8 cellular contexts compared by ENCODE assay signal in the genomic region with DNA sequence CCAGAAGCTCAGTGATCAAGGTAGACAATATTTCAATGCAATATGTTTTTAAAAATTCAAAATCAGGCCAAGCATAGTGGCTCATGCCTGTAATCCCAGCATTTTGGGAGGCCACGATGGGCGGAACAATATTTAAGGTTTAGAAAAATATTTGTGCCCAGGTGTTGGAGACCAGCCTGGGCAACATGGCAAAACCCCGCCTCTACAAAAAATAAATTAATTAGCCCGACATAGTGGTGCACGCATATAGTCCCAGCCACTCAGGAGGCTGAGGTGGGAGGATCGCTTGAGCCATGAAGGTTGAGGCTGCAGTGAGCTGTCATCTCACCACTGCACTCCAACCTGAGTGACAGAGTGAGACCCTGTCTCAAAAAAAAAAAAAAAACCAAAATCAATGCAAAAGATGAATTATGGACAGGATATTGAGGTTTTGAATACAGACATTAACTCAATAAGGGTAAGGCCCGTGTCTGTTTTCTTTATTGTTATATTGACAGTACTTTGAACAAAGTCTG. TPM values are rescaled to one million over a fixed set of nuclear protein-coding genes. Genes with fewer than 3 reads are reported as not detected.
DNase-seq lines count a peak whose midpoint lies in the region; ATAC-seq lines count a peak whose summit lies in the region.

No MANE protein-coding gene starts in this region.

- WGBS in HUES64: 93% methylated on average over 7 of the region's 7 CpGs

- peaks cover 11% of the 10 kb centered on the region for H3K9me3 Mint-ChIP-seq in activated T-helper 2 cell treated with anti-CD3 and anti-CD28 coated beads, Interferon-gamma antibody, Interleukin-2, Interleukin-4, amounts not matched to agents 10 μg/mL and 5 μg/mL and 100 μg/mL, durations not matched to agents 14 hours and 24 hours and 36 hours
- no peaks in the 10 kb centered on the region for H3K9me3 Mint-ChIP-seq in immature natural killer cell
- H3K9me3 Mint-ChIP-seq in stimulated activated naive CD8-positive, alpha-beta T cell treated with anti-CD3 and anti-CD28 coated beads, Interleukin-15, amount 100 ng/mL, for 72 hours: peaks cover 5 to 10% of the 10 kb centered on the region in 2 donors

- H3K9ac ChIP-seq in HUES64 (ENCODE audit: low read depth, low read length): no peak overlapping the region

- H3K27ac Mint-ChIP-seq in activated T-helper 2 cell treated with anti-CD3 and anti-CD28 coated beads, Interferon-gamma antibody, Interleukin-2, Interleukin-4, amounts not matched to agents 10 μg/mL and 5 μg/mL and 100 μg/mL, durations not matched to agents 14 hours and 24 hours and 36 hours: peak overlapping the region; percentile 86
- H3K27ac Mint-ChIP-seq in immature natural killer cell: peak overlapping the region; percentile 98 to 99 (median 99)
- peak overlapping the region; percentile 97 to 98 for H3K27ac Mint-ChIP-seq in stimulated activated naive CD8-positive, alpha-beta T cell treated with anti-CD3 and anti-CD28 coated beads, Interleukin-15, amount 100 ng/mL, for 72 hours

- H3K4me3 ChIP-seq in HUES64 (ENCODE audit: low read length): peak overlapping the region; percentile 97

- no peak for ATAC-seq in stimulated activated naive CD8-positive, alpha-beta T cell treated with anti-CD3 and anti-CD28 coated beads, Interleukin-15, amount 100 ng/mL, for 72 hours
- no peak for ATAC-seq in GM18867 (IDR thresholded peaks at IDR 0.05; ENCODE audit: unreplicated experiment)

- DNase-seq in activated T-helper 2 cell treated with anti-CD3 and anti-CD28 coated beads, Interferon-gamma antibody, Interleukin-2, Interleukin-4, amounts not matched to agents 10 μg/mL and 5 μg/mL and 100 μg/mL, durations not matched to agents 14 hours and 24 hours and 36 hours (ENCODE audit: low spot score): no peak
- no peak for DNase-seq in immature natural killer cell
- no peak for DNase-seq in stimulated activated naive CD8-positive, alpha-beta T cell treated with anti-CD3 and anti-CD28 coated beads, Interleukin-15, amount 100 ng/mL, for 72 hours
- no peak for DNase-seq in NCI-H774 (lab: John Stamatoyannopoulos, UW)
- no peak for DNase-seq in hippocampal formation (lab: John Stamatoyannopoulos, UW)
- no peak for DNase-seq in cerebellum (ENCODE audit: low spot score)

- H3K4me1 Mint-ChIP-seq in activated T-helper 2 cell treated with anti-CD3 and anti-CD28 coated beads, Interferon-gamma antibody, Interleukin-2, Interleukin-4, amounts not matched to agents 10 μg/mL and 5 μg/mL and 100 μg/mL, durations not matched to agents 14 hours and 24 hours and 36 hours (ENCODE audit: low read depth): peaks cover 39% of the 10 kb centered on the region
- H3K4me1 Mint-ChIP-seq in immature natural killer cell: peaks cover 48 to 60% of the 10 kb centered on the region in 2 donors
- H3K4me1 Mint-ChIP-seq in stimulated activated naive CD8-positive, alpha-beta T cell treated with anti-CD3 and anti-CD28 coated beads, Interleukin-15, amount 100 ng/mL, for 72 hours: peaks cover 51% of the 10 kb centered on the region

- peaks cover 31% of the 10 kb centered on the region for H3K36me3 Mint-ChIP-seq in activated T-helper 2 cell treated with anti-CD3 and anti-CD28 coated beads, Interferon-gamma antibody, Interleukin-2, Interleukin-4, amounts not matched to agents 10 μg/mL and 5 μg/mL and 100 μg/mL, durations not matched to agents 14 hours and 24 hours and 36 hours (ENCODE audit: low read depth)
- peaks cover 0 to 14% (median 9%) of the 10 kb centered on the region in 3 donors for H3K36me3 Mint-ChIP-seq in immature natural killer cell

- intact Hi-C loops in activated T-helper 2 cell treated with anti-CD3 and anti-CD28 coated beads, Interferon-gamma antibody, Interleukin-2, Interleukin-4, amounts not matched to agents 10 μg/mL and 5 μg/mL and 100 μg/mL, durations not matched to agents 14 hours and 24 hours and 36 hours (cut with micrococcal nuclease): no loop called here

- H3K9me3 ChIP-seq in HUES64 (ENCODE audit: insufficient read depth, low read depth, low read length): no peaks in the 10 kb centered on the region

- H3K27ac ChIP-seq in HUES64 (ENCODE audit: low read depth, low read length): no peak overlapping the region

- peaks cover 6% of the 10 kb centered on the region for H3K4me1 ChIP-seq in HUES64 (ENCODE audit: insufficient read depth, low read length)

- peaks cover 10% of the 10 kb centered on the region for H3K36me3 ChIP-seq in HUES64 (ENCODE audit: insufficient read depth, low read length)

- peaks cover 6% of the 10 kb centered on the region for H3K27me3 Mint-ChIP-seq in activated T-helper 2 cell treated with anti-CD3 and anti-CD28 coated beads, Interferon-gamma antibody, Interleukin-2, Interleukin-4, amounts not matched to agents 10 μg/mL and 5 μg/mL and 100 μg/mL, durations not matched to agents 14 hours and 24 hours and 36 hours (ENCODE audit: low read depth)
- peaks cover 9 to 15% (median 15%) of the 10 kb centered on the region in 3 donors for H3K27me3 Mint-ChIP-seq in immature natural killer cell (ENCODE audit: low read depth in 3 of 3)
- H3K27me3 Mint-ChIP-seq in stimulated activated naive CD8-positive, alpha-beta T cell treated with anti-CD3 and anti-CD28 coated beads, Interleukin-15, amount 100 ng/mL, for 72 hours: no peaks in the 10 kb centered on the region

- H3K4me3 Mint-ChIP-seq in activated T-helper 2 cell treated with anti-CD3 and anti-CD28 coated beads, Interferon-gamma antibody, Interleukin-2, Interleukin-4, amounts not matched to agents 10 μg/mL and 5 μg/mL and 100 μg/mL, durations not matched to agents 14 hours and 24 hours and 36 hours (ENCODE audit: low read depth): peak overlapping the region; percentile 87
- H3K4me3 Mint-ChIP-seq in immature natural killer cell: peak overlapping the region; percentile 97 to 99 (median 98)
- peak overlapping the region; percentile 96 to 99 for H3K4me3 Mint-ChIP-seq in stimulated activated naive CD8-positive, alpha-beta T cell treated with anti-CD3 and anti-CD28 coated beads, Interleukin-15, amount 100 ng/mL, for 72 hours

- peaks cover 32% of the 10 kb centered on the region for H3K27me3 ChIP-seq in HUES64 (ENCODE audit: insufficient read depth, low read length)

RNA-seq across cellular contexts. Expression of a gene that starts 0.9 kb away (rescaled TPM):
- polyA plus RNA-seq in HUES64 (2013, experiment 1 of 2): 3.8 TPM
- 4.4 TPM for polyA plus RNA-seq in HUES64 (2013, experiment 2 of 2)
- total RNA-seq in activated T-helper 2 cell treated with anti-CD3 and anti-CD28 coated beads, Interferon-gamma antibody, Interleukin-2, Interleukin-4, amounts not matched to agents 10 μg/mL and 5 μg/mL and 100 μg/mL, durations not matched to agents 14 hours and 24 hours and 36 hours: 4.4 and 4.8 TPM in 2 replicates
- 10 to 100 TPM in 2 of 3 donors, 1 to 10 TPM in 1; 9.2 to 10.4 (median 10.2) TPM for polyA plus RNA-seq in immature natural killer cell
- 35.0 TPM for total RNA-seq in cerebellum

RNA-seq across cellular contexts. Expression of a gene that starts 21.0 kb away (rescaled TPM):
- polyA plus RNA-seq in HUES64 (2013, experiment 1 of 2): 4.0 TPM
- polyA plus RNA-seq in HUES64 (2013, experiment 2 of 2): 6.5 TPM
- total RNA-seq in activated T-helper 2 cell treated with anti-CD3 and anti-CD28 coated beads, Interferon-gamma antibody, Interleukin-2, Interleukin-4, amounts not matched to agents 10 μg/mL and 5 μg/mL and 100 μg/mL, durations not matched to agents 14 hours and 24 hours and 36 hours: 0.09 and 0.32 TPM in 2 replicates
- polyA plus RNA-seq in immature natural killer cell: 1 to 10 TPM in 2 of 3 donors, under 1 TPM in 1; 0.43 to 6.0 (median 1.8) TPM
- 5.1 TPM for total RNA-seq in cerebellum

RNA-seq across cellular contexts. Expression of a gene that starts 35.6 kb away (rescaled TPM):
- not detected for polyA plus RNA-seq in HUES64 (2013, experiment 1 of 2)
- not detected for polyA plus RNA-seq in HUES64 (2013, experiment 2 of 2)
- total RNA-seq in activated T-helper 2 cell treated with anti-CD3 and anti-CD28 coated beads, Interferon-gamma antibody, Interleukin-2, Interleukin-4, amounts not matched to agents 10 μg/mL and 5 μg/mL and 100 μg/mL, durations not matched to agents 14 hours and 24 hours and 36 hours: not detected in 2 replicates
- polyA plus RNA-seq in immature natural killer cell: under 1 TPM in 1 of 3 donors, not detected in 2; 0.11 TPM
- 0.82 TPM for total RNA-seq in cerebellum
